In the genomic region with DNA sequence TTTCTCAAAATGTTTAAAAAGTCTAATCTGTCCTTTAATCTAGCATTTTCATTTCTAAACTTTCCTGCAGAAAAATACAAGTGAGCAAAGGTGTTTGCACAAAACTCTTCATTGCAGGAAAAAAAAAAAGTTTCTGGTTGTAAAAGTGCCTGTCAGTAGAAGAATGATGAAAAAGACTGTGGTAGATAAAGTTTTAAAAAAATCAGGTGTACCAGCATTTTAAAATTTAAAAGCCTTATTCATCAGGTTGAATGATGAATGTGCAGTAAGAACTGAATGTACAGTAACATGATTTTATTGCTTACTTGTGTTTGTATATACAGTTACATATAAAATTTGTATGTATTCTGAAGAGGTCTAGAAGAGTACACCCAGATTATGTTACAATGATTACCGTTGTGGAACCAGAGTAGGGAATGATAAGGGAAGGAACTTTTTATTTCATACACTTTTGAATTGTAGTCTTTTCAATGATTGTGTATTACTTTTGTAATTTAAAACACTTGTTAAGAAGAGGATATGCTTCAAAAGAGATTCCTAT, we compare ENCODE assay signal across 21 cellular contexts.
"Had no signal": no experiment of that assay in that cellular context is flagged by ENCODE, and none has a peak within 500 bp of the region (broad histone marks: within the 10 kb centered on the region; RNA-seq: fewer than 3 reads in every experiment).

No MANE protein-coding gene starts in this region.

- H3K36me3 ChIP-seq: left lung, vagina had no signal

- H3K4me3 ChIP-seq: heart right ventricle, left lung, testis, vagina had no signal

- ATAC-seq: activated CD4-positive, CD25-positive, alpha-beta regulatory T cell treated with anti-CD3 and anti-CD28 coated beads, Interleukin-2, amount 50 U/mL, for 24 hours; heart right ventricle; left lung; natural killer cell treated with Interleukin-12 subunit alpha and Interleukin-12 subunit beta and Interleukin-15 and Interleukin-18, amount 100 ng/mL, for 72 hours; sciatic nerve; stimulated activated naive B cell treated with anti-CD40 and anti-IgM and Interleukin-4, amounts not matched to agents 10 μg/mL and 1 μg/mL and 100 μg/mL, for 72 hours had no signal

- DNase-seq: activated CD4-positive, alpha-beta memory T cell treated with anti-CD3 and anti-CD28 coated beads, Interleukin-2, amount 10 ng/mL, durations not matched to agents 7 days and 5 days; activated CD4-positive, alpha-beta T cell treated with anti-CD3 and anti-CD28 coated beads, Interleukin-2, amount 10 ng/mL, durations not matched to agents 24 days and 14 days; activated gamma-delta T cell treated with Interleukin-2 at 50 U/mL for 16 hours; activated T-cell treated with anti-CD3 and anti-CD28 coated beads, Interleukin-2, amount 50 U/mL, for 1 hour; aorta; caudate nucleus; effector CD4-positive, alpha-beta T cell; foreskin fibroblast; heart right ventricle; left lung; nucleus accumbens; small intestine; stimulated activated CD4-positive, alpha-beta T cell treated with anti-CD3 and anti-CD28 coated beads, Interleukin-2, amount 100 ng/mL, for 24 hours; stimulated activated naive B cell treated with anti-CD40 and anti-IgM and Interleukin-4, amounts not matched to agents 10 μg/mL and 1 μg/mL and 100 μg/mL, for 72 hours; T-helper 2 cell; testis had no signal

- H3K9me3 ChIP-seq: heart right ventricle, left lung, testis, vagina had no signal

- H3K4me1 ChIP-seq: left lung, testis, vagina had no signal

- H3K27ac ChIP-seq: left lung, parathyroid adenoma, testis, vagina had no signal

- H3K27me3 ChIP-seq: heart right ventricle, left lung, testis, vagina had no signal
